In the genomic region with DNA sequence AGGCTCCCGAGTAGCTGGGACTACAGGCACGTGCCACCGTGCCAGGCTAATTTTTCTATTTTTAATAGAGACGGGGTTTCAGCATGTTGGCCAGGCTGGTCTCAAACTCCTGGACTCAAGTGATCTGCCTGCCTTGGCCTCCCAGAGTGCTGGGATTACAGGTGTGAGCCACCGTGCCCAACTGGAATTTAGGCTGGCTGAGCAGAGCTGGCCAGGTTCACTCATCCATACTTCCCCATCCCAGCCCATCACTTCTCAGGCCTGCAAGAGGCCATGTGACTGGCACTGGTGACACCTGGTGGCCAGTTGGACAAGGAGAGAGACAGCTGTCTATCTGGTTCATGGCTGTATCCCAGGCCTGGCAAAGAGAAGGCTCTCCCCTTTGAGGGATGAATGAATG, we compare ENCODE assay signal across 8 cellular contexts. TPM values are rescaled to one million over a fixed set of nuclear protein-coding genes. Genes with fewer than 3 reads are reported as not detected.
A peak's percentile ranks its signal among the peaks of the same experiment; 100 is the strongest.
DNase-seq lines count a peak whose midpoint lies in the region; ATAC-seq and TF ChIP-seq lines count a peak whose summit lies in the region.
"Not testable (repeated sequence)": the region's sequence is repeated elsewhere in the genome, so short reads cannot be mapped to it uniquely, and the experiment has no call there.

No MANE protein-coding gene starts in this region.

- intact Hi-C loops in sigmoid colon (cut with DNase I) = not testable (repeated sequence)

- not testable (repeated sequence) for H3K27me3 ChIP-seq in brain microvascular endothelial cell (replicated peaks); sigmoid colon

- DNase-seq in 8988T (peak; percentile 76), NCI-H524 treated with DMSO at 0.1 percent for 48 hours (lab: John Stamatoyannopoulos, UW) (peak; percentile 9), brain microvascular endothelial cell (peak; percentile 79), hypothalamus (lab: John Stamatoyannopoulos, UW) (peak in 44 of 51 donors; percentile 3 to 76 (median 52)), sigmoid colon (peak; percentile 81)

- peak; percentile 85 for TF ChIP-seq CTCF in brain microvascular endothelial cell (IDR thresholded peaks at IDR 0.05; ENCODE audit: low read depth, low read length, missing control alignments)
- TF ChIP-seq CTCF in sigmoid colon (IDR thresholded peaks at IDR 0.05) = peak in 3 of 4 experiments; percentile 31 to 48 (median 33)

- WGBS in sigmoid colon, 2 donors = 73% methylated on average over 5 of the region's 5 CpGs

- not testable (repeated sequence) for H3K4me3 ChIP-seq in brain microvascular endothelial cell (ENCODE audit: low read depth, low read length); sigmoid colon

- H3K36me3 ChIP-seq in brain microvascular endothelial cell (replicated peaks); sigmoid colon: not testable (repeated sequence)

- not testable (repeated sequence) for TF ChIP-seq EP300 in sigmoid colon (IDR thresholded peaks at IDR 0.05)

- TF ChIP-seq POLR2A in sigmoid colon (IDR thresholded peaks at IDR 0.05) = not testable (repeated sequence)

- in situ Hi-C loops in brain microvascular endothelial cell (cut with HindIII; ENCODE audit: low pct_ligation_motif_present, low sequenced_read_pairs) = loop anchor here (10.0 kb wide), 1 partner anchor 99 kb away; no protein-coding TSS in a partner anchor

- not testable (repeated sequence) for H3K27ac ChIP-seq in brain microvascular endothelial cell, sigmoid colon

- not testable (repeated sequence) for H3K4me1 ChIP-seq in sigmoid colon

- not testable (repeated sequence) for H3K9me3 ChIP-seq in sigmoid colon

- peak; percentile 68 for ATAC-seq in GM18502 (IDR thresholded peaks at IDR 0.05; ENCODE audit: poor library complexity, unreplicated experiment)
- ATAC-seq in HG03378 (IDR thresholded peaks at IDR 0.05; ENCODE audit: unreplicated experiment) = peak; percentile 73
- ATAC-seq in activated CD4-positive, CD25-positive, alpha-beta regulatory T cell treated with anti-CD3 and anti-CD28 coated beads, Interleukin-2, amount 50 U/mL, for 24 hours = peak; percentile 67 to 71

RNA-seq across cellular contexts. Expression of a gene that starts 30.9 kb away (rescaled TPM):
- 10 to 100 TPM; 14.6 to 53.8 (median 22.7) TPM for total RNA-seq in sigmoid colon
- 10 to 100 TPM in 1 of 3 donors, 1 to 10 TPM in 2; 5.5 to 63.5 (median 8.4) TPM for polyA plus RNA-seq in sigmoid colon

RNA-seq across cellular contexts. Expression of a gene that starts 42.6 kb away (rescaled TPM):
- not detected for total RNA-seq in sigmoid colon
- 1 to 10 TPM; 4.7 to 5.1 (median 4.8) TPM for polyA plus RNA-seq in sigmoid colon

RNA-seq across cellular contexts. Expression of a gene that starts 47.7 kb away (rescaled TPM):
- total RNA-seq in sigmoid colon = 10 to 100 TPM; 61.5 to 93.0 (median 69.7) TPM
- polyA plus RNA-seq in sigmoid colon = 100 to 1,000 TPM; 113 to 177 (median 146) TPM

RNA-seq across cellular contexts. Expression of a gene that starts 50.9 kb away (rescaled TPM):
- 10 to 100 TPM in 3 of 4 donors, 1 to 10 TPM in 1; 6.1 to 16.6 (median 15.6) TPM for total RNA-seq in sigmoid colon
- 10 to 100 TPM in 2 of 3 donors, 1 to 10 TPM in 1; 2.5 to 13.7 (median 11.4) TPM for polyA plus RNA-seq in sigmoid colon

Comparison
In these comparisons a context has a peak if more than half of its experiments do, and no peak if none do; other contexts are left out.
1. DNase-seq: peak in every context shown above with its lines; median percentile 81 in sigmoid colon; 79 in brain microvascular endothelial cell; 76 in 8988T; 52 in hypothalamus; 9 in NCI-H524 treated with DMSO at 0.1 percent for 48 hours.